ENCODE assay signal across 8 cellular contexts in the genomic region with DNA sequence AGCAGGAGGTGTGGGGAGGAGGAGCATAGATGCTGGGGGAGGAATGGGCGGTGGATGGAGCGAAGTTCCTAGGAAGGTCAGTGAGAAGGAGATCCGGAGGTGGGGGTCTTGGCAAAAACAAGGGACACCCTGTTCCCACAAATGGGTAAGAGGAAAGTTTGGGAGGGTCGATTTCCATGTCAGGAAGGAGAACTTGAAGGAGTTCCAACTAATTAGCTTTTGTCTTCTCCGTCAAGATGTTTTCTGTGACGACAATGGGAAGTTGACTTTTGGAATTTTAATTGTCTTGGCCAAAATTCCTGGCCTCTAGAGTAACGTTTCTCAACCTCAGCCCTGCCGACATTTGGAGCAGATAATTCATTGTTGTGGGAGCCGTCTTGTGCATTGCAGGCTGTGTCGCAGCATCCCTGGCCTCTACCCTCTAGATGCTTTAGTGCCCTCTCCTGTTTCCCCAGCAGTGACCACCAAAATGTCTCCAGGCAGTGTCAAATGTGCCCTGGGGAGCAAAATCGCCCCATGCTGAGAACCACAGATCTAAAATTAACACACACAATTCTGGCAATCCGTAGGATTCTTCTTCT.
A peak's percentile ranks its signal among the peaks of the same experiment; 100 is the strongest.
DNase-seq lines count a peak whose midpoint lies in the region; ATAC-seq and TF ChIP-seq lines count a peak whose summit lies in the region.

No MANE protein-coding gene starts in this region.

- no peak overlapping the region for H4K91ac ChIP-seq in mesenchymal stem cell (ENCODE audit: low read length)

- DNase-seq in stimulated activated naive CD8-positive, alpha-beta T cell treated with anti-CD3 and anti-CD28 coated beads, Interleukin-15, Interleukin-2, amounts not matched to agents 100 U/mL and 50 U/mL, for 24 hours, result no peak
- DNase-seq in cardiac fibroblast (ENCODE audit: low read depth in 2 of 2) (peak; percentile 86 to 94), mesenchymal stem cell (no peak), aorta (no peak)

- no peaks in the 10 kb centered on the region for H3K27me3 ChIP-seq in mesenchymal stem cell (ENCODE audit: control insufficient read depth in 1 of 2, insufficient read depth in 1 of 2, low read length in 2 of 2)
- H3K27me3 ChIP-seq in aorta (ENCODE audit: control insufficient read depth in 1 of 2, insufficient read depth in 2 of 2, low read length in 1 of 2), result no peaks in the 10 kb centered on the region

- H2BK5ac ChIP-seq in mesenchymal stem cell (ENCODE audit: low read depth, low read length, poor library complexity, severe bottlenecking), result no peak overlapping the region

- peaks cover 5% of the 10 kb centered on the region for H3K4me1 ChIP-seq in mesenchymal stem cell (ENCODE audit: control insufficient read depth, insufficient read depth, low read depth, low read length)
- peaks cover 0 to 2% of the 10 kb centered on the region in 2 donors for H3K4me1 ChIP-seq in aorta (ENCODE audit: control insufficient read depth in 1 of 2, insufficient read depth in 2 of 2, low read length in 2 of 2)

- H3K4me3 ChIP-seq in cardiac fibroblast (replicated peaks in 1 of 2; ENCODE audit: low read depth in 2 of 2, low read length in 2 of 2), result no peak overlapping the region
- H3K4me3 ChIP-seq in mesenchymal stem cell (ENCODE audit: insufficient read depth in 1 of 2, low read depth in 1 of 2, low read length in 2 of 2), result peak overlapping the region in 1 of 2 experiments; percentile 34
- H3K4me3 ChIP-seq in aorta (ENCODE audit: low read length in 2 of 2), result no peak overlapping the region

- peak; percentile 6 for TF ChIP-seq CTCF in cardiac fibroblast (IDR thresholded peaks at IDR 0.05; ENCODE audit: low read depth, low read length)

- no peak overlapping the region for H3K27ac ChIP-seq in mesenchymal stem cell (ENCODE audit: low read length, poor library complexity, severe bottlenecking)
- H3K27ac ChIP-seq in aorta (ENCODE audit: low read depth in 1 of 2, low read length in 2 of 2), result no peak overlapping the region

- H3K23ac ChIP-seq in mesenchymal stem cell (ENCODE audit: low read length in 2 of 2), result no peak overlapping the region

- no peaks in the 10 kb centered on the region for H3K27me3 Mint-ChIP-seq in stimulated activated naive CD8-positive, alpha-beta T cell treated with anti-CD3 and anti-CD28 coated beads, Interleukin-15, Interleukin-2, amounts not matched to agents 100 ng/mL and 50 ng/mL, for 24 hours

- H3K9me3 ChIP-seq in mesenchymal stem cell (ENCODE audit: control insufficient read depth, low read length) (no peaks in the 10 kb centered on the region), aorta (ENCODE audit: control insufficient read depth, low read length) (no peaks in the 10 kb centered on the region)

- peaks cover 14% of the 10 kb centered on the region for H3K79me1 ChIP-seq in mesenchymal stem cell (replicated peaks; ENCODE audit: low read length, poor library complexity, severe bottlenecking)

- no peak overlapping the region for H3K14ac ChIP-seq in mesenchymal stem cell (ENCODE audit: low read length in 2 of 2)

- peak overlapping the region; percentile 53 for H3K27ac Mint-ChIP-seq in stimulated activated naive CD8-positive, alpha-beta T cell treated with anti-CD3 and anti-CD28 coated beads, Interleukin-15, Interleukin-2, amounts not matched to agents 100 ng/mL and 50 ng/mL, for 24 hours

- peaks cover 72% of the 10 kb centered on the region for H3K4me1 Mint-ChIP-seq in stimulated activated naive CD8-positive, alpha-beta T cell treated with anti-CD3 and anti-CD28 coated beads, Interleukin-15, Interleukin-2, amounts not matched to agents 100 ng/mL and 50 ng/mL, for 24 hours (ENCODE audit: low read depth)

- H3K36me3 ChIP-seq in mesenchymal stem cell (ENCODE audit: control insufficient read depth in 1 of 2, insufficient read depth in 2 of 2, low read depth in 1 of 2, low read length in 2 of 2) (no peaks in the 10 kb centered on the region), aorta (ENCODE audit: control insufficient read depth in 1 of 2, insufficient read depth in 2 of 2, low read length in 1 of 2) (no peaks in the 10 kb centered on the region)

- H3K4ac ChIP-seq in mesenchymal stem cell (ENCODE audit: low read depth in 1 of 2, low read length in 2 of 2), result no peak overlapping the region

- WGBS in mesenchymal stem cell, result 76% methylated on average over 12 of the region's 12 CpGs
- WGBS in aorta, 2 donors, result 49 to 58% methylated on average over 12 of the region's 12 CpGs

- H3K18ac ChIP-seq in mesenchymal stem cell (ENCODE audit: low read depth in 1 of 2, low read length in 2 of 2), result no peak overlapping the region

- no peak for ATAC-seq in stimulated activated naive CD8-positive, alpha-beta T cell treated with anti-CD3 and anti-CD28 coated beads, Interleukin-15, Interleukin-2, amounts not matched to agents 100 U/mL and 50 U/mL, for 24 hours
- ATAC-seq in aorta (ENCODE audit: low FRiP score), result peak; percentile 60
- no peak for ATAC-seq in HG03108 (IDR thresholded peaks at IDR 0.05; ENCODE audit: unreplicated experiment)
- ATAC-seq in HG03565 (IDR thresholded peaks at IDR 0.05; ENCODE audit: unreplicated experiment), result no peak
- no peak for ATAC-seq in GM21576 (IDR thresholded peaks at IDR 0.05; ENCODE audit: unreplicated experiment)

- no peak overlapping the region for H2BK12ac ChIP-seq in mesenchymal stem cell (ENCODE audit: low read length in 2 of 2)

- peak overlapping the region; percentile 73 for H3K9ac ChIP-seq in mesenchymal stem cell (ENCODE audit: low read length)

- H3K4me3 Mint-ChIP-seq in stimulated activated naive CD8-positive, alpha-beta T cell treated with anti-CD3 and anti-CD28 coated beads, Interleukin-15, Interleukin-2, amounts not matched to agents 100 ng/mL and 50 ng/mL, for 24 hours, result peak overlapping the region; percentile 78

- no peak overlapping the region for H4K8ac ChIP-seq in mesenchymal stem cell (ENCODE audit: low read length)

- H2BK120ac ChIP-seq in mesenchymal stem cell (ENCODE audit: low read depth, low read length), result no peak overlapping the region

- peaks cover 5% of the 10 kb centered on the region for H3K9me3 Mint-ChIP-seq in stimulated activated naive CD8-positive, alpha-beta T cell treated with anti-CD3 and anti-CD28 coated beads, Interleukin-15, Interleukin-2, amounts not matched to agents 100 ng/mL and 50 ng/mL, for 24 hours

- no peak overlapping the region for H2AFZ ChIP-seq in mesenchymal stem cell (ENCODE audit: low read depth, low read length)

- no peak overlapping the region for H2BK15ac ChIP-seq in mesenchymal stem cell (ENCODE audit: low read depth, poor library complexity, severe bottlenecking)

- no peak overlapping the region for H3K4me2 ChIP-seq in mesenchymal stem cell (ENCODE audit: low read length, poor library complexity, severe bottlenecking)

- intact Hi-C loops in aorta (cut with DNase I), result loop anchor here in 1 of 2 donors (2.0 kb wide), 1 partner anchor 97 kb away; a partner anchor contains a TSS

- H2AK5ac ChIP-seq in mesenchymal stem cell (ENCODE audit: low read length, severe bottlenecking), result no peak overlapping the region

- H3K36me3 Mint-ChIP-seq in stimulated activated naive CD8-positive, alpha-beta T cell treated with anti-CD3 and anti-CD28 coated beads, Interleukin-15, Interleukin-2, amounts not matched to agents 100 ng/mL and 50 ng/mL, for 24 hours (ENCODE audit: low read depth), result peaks cover 10% of the 10 kb centered on the region

Comparison
In these comparisons a context has a peak if more than half of its experiments do, and no peak if none do; other contexts are left out.
1. DNase-seq: peak in cardiac fibroblast (2 of 2); none in stimulated activated naive CD8-positive, alpha-beta T cell treated with anti-CD3 and anti-CD28 coated beads, Interleukin-15, Interleukin-2, amounts not matched to agents 100 U/mL and 50 U/mL, for 24 hours (single experiment), mesenchymal stem cell (single experiment) and aorta (0 of 2).